22 cellular contexts compared by ENCODE assay signal in genomic region chr1:89536555-89537393, GRCh38. TPM values are rescaled to one million over a fixed set of nuclear protein-coding genes. Genes with fewer than 3 reads are reported as not detected.
DNase-seq lines count a peak whose midpoint lies in the region; ATAC-seq, FAIRE-seq and TF ChIP-seq lines count a peak whose summit lies in the region.
"Had no signal": no experiment of that assay in that cellular context is flagged by ENCODE, and none has a peak within 500 bp of the region (broad histone marks: within the 10 kb centered on the region; RNA-seq: fewer than 3 reads in every experiment).

No MANE protein-coding gene starts in this region.

- no peak for TF ChIP-seq CTCF in endothelial cell (IDR thresholded peaks at IDR 0.05; ENCODE audit: unreplicated experiment)

- peak; percentile 45 for FAIRE-seq in GM12891 (lab: Jason Lieb, UNC)
- FAIRE-seq: GM12892, TTC549 had no signal

- peaks cover 15% of the 10 kb centered on the region for H3K9me3 Mint-ChIP-seq in activated T-cell treated with anti-CD3 and anti-CD28 coated beads, Interleukin-2, amount 50 U/mL, for 24 hours
- no peaks in the 10 kb centered on the region for H3K9me3 Mint-ChIP-seq in endothelial cell (ENCODE audit: unreplicated experiment)

- H3K36me3 Mint-ChIP-seq in activated T-cell treated with anti-CD3 and anti-CD28 coated beads, Interleukin-2, amount 50 U/mL, for 24 hours (ENCODE audit: low read depth), result peaks cover 90% of the 10 kb centered on the region
- no peaks in the 10 kb centered on the region for H3K36me3 Mint-ChIP-seq in endothelial cell (ENCODE audit: low read depth, unreplicated experiment)

- ATAC-seq in left lobe of liver, result no peak
- ATAC-seq: left colon; stimulated activated memory B cell treated with anti-CD40 and anti-IgM and Interleukin-4, amounts not matched to agents 10 μg/mL and 1 μg/mL and 100 μg/mL, for 72 hours had no signal

- peak overlapping the region; percentile 96 for H3K27ac Mint-ChIP-seq in activated T-cell treated with anti-CD3 and anti-CD28 coated beads, Interleukin-2, amount 50 U/mL, for 24 hours
- no peak overlapping the region for H3K27ac Mint-ChIP-seq in endothelial cell (ENCODE audit: unreplicated experiment)
- H3K27ac Mint-ChIP-seq: memory B cell, progenitor cell of endocrine pancreas had no signal

- no peaks in the 10 kb centered on the region for H3K27me3 Mint-ChIP-seq in activated T-cell treated with anti-CD3 and anti-CD28 coated beads, Interleukin-2, amount 50 U/mL, for 24 hours
- H3K27me3 Mint-ChIP-seq in endothelial cell (ENCODE audit: unreplicated experiment), result peaks cover 3% of the 10 kb centered on the region
- H3K27me3 Mint-ChIP-seq: memory B cell; progenitor cell of endocrine pancreas; stimulated activated memory B cell treated with anti-CD40 and anti-IgM and Interleukin-4, amounts not matched to agents 10 μg/mL and 1 μg/mL and 100 μg/mL, for 72 hours had no signal

- no peak for DNase-seq in activated T-cell treated with anti-CD3 and anti-CD28 coated beads, Interleukin-2, amount 50 U/mL, for 24 hours
- DNase-seq in activated T-cell treated with anti-CD3 and anti-CD28 coated beads for 4 hours (no peak), GM12891 (ENCODE audit: insufficient read length, low spot score) (no peak), endothelial cell (ENCODE audit: low spot score) (no peak), DMS114 treated with DMSO at 0.1 percent for 48 hours (lab: John Stamatoyannopoulos, UW; ENCODE audit: unreplicated experiment) (no peak), left lobe of liver (ENCODE audit: low spot score) (no peak)
- DNase-seq in activated CD4-positive, alpha-beta T cell treated with anti-CD3 and anti-CD28 coated beads, Interleukin-2, amount 50 U/mL, for 48 hours, result peak; percentile 34 to 42
- no peak for DNase-seq in effector CD4-positive, alpha-beta T cell
- DNase-seq: brain microvascular endothelial cell; effector memory CD4-positive, alpha-beta T cell; foreskin fibroblast; left colon; NCI-H1092; NCI-H1930; NCI-H2227 treated with DMSO at 0.1 percent for 48 hours; SJCRH30; thyroid gland had no signal

- peak overlapping the region; percentile 28 for H3K4me3 Mint-ChIP-seq in activated T-cell treated with anti-CD3 and anti-CD28 coated beads, Interleukin-2, amount 50 U/mL, for 24 hours
- H3K4me3 Mint-ChIP-seq in endothelial cell (ENCODE audit: unreplicated experiment), result peak overlapping the region; percentile 38
- H3K4me3 Mint-ChIP-seq: memory B cell; stimulated activated memory B cell treated with anti-CD40 and anti-IgM and Interleukin-4, amounts not matched to agents 10 μg/mL and 1 μg/mL and 100 μg/mL, for 72 hours had no signal

- TF ChIP-seq POLR2A in GM12891 (IDR thresholded peaks at IDR 0.05; ENCODE audit: low read depth, low read length), result no peak

- H3K4me1 Mint-ChIP-seq in activated T-cell treated with anti-CD3 and anti-CD28 coated beads, Interleukin-2, amount 50 U/mL, for 24 hours (ENCODE audit: low read depth), result peaks cover 90% of the 10 kb centered on the region
- H3K4me1 Mint-ChIP-seq in endothelial cell (ENCODE audit: unreplicated experiment), result peaks cover 20% of the 10 kb centered on the region

TF ChIP-seq in GM12891, 5 proteins besides CTCF, POLR2A, EP300 and RAD21:
- TF ChIP-seq POU2F2 (IDR thresholded peaks at IDR 0.05; ENCODE audit: low read depth, low read length) (no peak), PAX5 (IDR thresholded peaks at IDR 0.05; ENCODE audit: insufficient read depth, low read length, severe bottlenecking) (no peak), SPI1 (IDR thresholded peaks at IDR 0.05; ENCODE audit: low read depth, low read length) (no peak), POLR2AphosphoS5 (IDR thresholded peaks at IDR 0.05; ENCODE audit: low read depth, low read length) (no peak), TAF1 (IDR thresholded peaks at IDR 0.05; ENCODE audit: low read depth, low read length) (no peak)

RNA-seq across cellular contexts. Expression of gene LRRC8B, which starts 12.1 kb away (rescaled TPM):
- polyA plus RNA-seq in GM12891 (2012; ENCODE audit: low read depth, missing spikeins), result 0.64 TPM
- total RNA-seq in endothelial cell (ENCODE audit: unreplicated experiment) (14.5 TPM), left lobe of liver (2.8 TPM)

Comparison
In these comparisons a context has a peak if more than half of its experiments do, and no peak if none do; other contexts are left out.
1. DNase-seq: peak in activated CD4-positive, alpha-beta T cell treated with anti-CD3 and anti-CD28 coated beads, Interleukin-2, amount 50 U/mL, for 48 hours (2 of 2); none in activated T-cell treated with anti-CD3 and anti-CD28 coated beads, Interleukin-2, amount 50 U/mL, for 24 hours (single experiment), activated T-cell treated with anti-CD3 and anti-CD28 coated beads for 4 hours (single experiment), GM12891 (single experiment), endothelial cell (single experiment), DMS114 treated with DMSO at 0.1 percent for 48 hours (single experiment), effector CD4-positive, alpha-beta T cell (single experiment) and left lobe of liver (single experiment).